20 cellular contexts compared by ENCODE assay signal in the genomic region with DNA sequence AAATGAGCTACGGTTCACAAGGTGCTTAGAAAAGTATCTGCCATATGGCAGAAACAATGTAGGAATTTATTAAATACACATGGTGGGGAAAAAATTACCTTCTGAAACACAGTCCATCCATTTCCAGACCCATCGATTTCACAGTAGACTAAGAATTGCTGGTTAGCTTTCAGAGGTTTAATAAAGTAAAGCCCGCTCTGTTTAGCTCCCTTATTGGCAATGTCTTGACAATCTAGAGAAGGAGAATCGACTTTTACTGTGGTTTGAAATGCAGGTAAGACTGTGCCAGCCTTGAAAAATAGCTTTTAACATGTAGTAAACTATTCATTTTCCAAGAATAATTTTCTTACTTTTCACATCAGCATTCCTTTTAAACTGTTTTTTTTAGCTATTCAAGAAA. TPM values are rescaled to one million over a fixed set of nuclear protein-coding genes. Genes with fewer than 3 reads are reported as not detected.
DNase-seq lines count a peak whose midpoint lies in the region; ATAC-seq and TF ChIP-seq lines count a peak whose summit lies in the region.
"Had no signal": no experiment of that assay in that cellular context is flagged by ENCODE, and none has a peak within 500 bp of the region (broad histone marks: within the 10 kb centered on the region; RNA-seq: fewer than 3 reads in every experiment).

No MANE protein-coding gene starts in this region.

- no peak overlapping the region for H2AFZ ChIP-seq in hepatocyte
- H2AFZ ChIP-seq in smooth muscle cell (ENCODE audit: low read depth): no peak overlapping the region

- H3K27ac ChIP-seq in hepatocyte: no peak overlapping the region
- H3K27ac ChIP-seq in liver (ENCODE audit: low read depth in 1 of 2, low read length in 2 of 2): peak overlapping the region; percentile 17 to 27
- no peak overlapping the region for H3K27ac ChIP-seq in smooth muscle cell (ENCODE audit: low read depth)
- H3K27ac ChIP-seq: A549, BLaER1 had no signal

- no peaks in the 10 kb centered on the region for H4K20me1 ChIP-seq in hepatocyte (ENCODE audit: insufficient read depth, poor library complexity, severe bottlenecking)
- H4K20me1 ChIP-seq in smooth muscle cell (ENCODE audit: low read depth): no peaks in the 10 kb centered on the region
- H4K20me1 ChIP-seq: BLaER1 had no signal

- H3K9me3 Mint-ChIP-seq in activated CD8-positive, alpha-beta T cell treated with anti-CD3 and anti-CD28 coated beads, Interleukin-2, amount 10 ng/mL, durations not matched to agents 7 days and 5 days (ENCODE audit: insufficient read depth): no peaks in the 10 kb centered on the region
- H3K9me3 Mint-ChIP-seq: CD14-positive monocyte; CD4-positive, alpha-beta memory T cell; CD8-positive, alpha-beta memory T cell had no signal

- H3K4me3 ChIP-seq in hepatocyte (peak overlapping the region; percentile 9), liver (ENCODE audit: low read depth in 1 of 3, low read length in 3 of 3) (peak overlapping the region; percentile 51 to 89 (median 87)), smooth muscle cell (peak overlapping the region; percentile 37)
- H3K4me3 ChIP-seq: A549, BLaER1 had no signal

- CTCF ChIA-PET in activated CD8-positive, alpha-beta T cell treated with anti-CD3 and anti-CD28 coated beads, Interleukin-2, amount 10 ng/mL, durations not matched to agents 7 days and 5 days (lab: Charles Lee): interaction anchor here (0.8 to 1.9 kb wide), 2 partner anchors 50 to 59 kb away, joined by 4 to 8 read pairs; partner anchors contain the start of gene PLRG1

- POLR2A ChIA-PET in activated CD8-positive, alpha-beta T cell treated with anti-CD3 and anti-CD28 coated beads, Interleukin-2, amount 10 ng/mL, durations not matched to agents 7 days and 5 days (lab: Charles Lee): no interaction called here

- H3K27me3 ChIP-seq in hepatocyte (no peaks in the 10 kb centered on the region), liver (ENCODE audit: control insufficient read depth in 4 of 4, insufficient read depth in 4 of 4, low read length in 3 of 4) (no peaks in the 10 kb centered on the region), smooth muscle cell (ENCODE audit: low read depth) (peaks cover 30% of the 10 kb centered on the region)
- H3K27me3 ChIP-seq: BE2C, BLaER1 had no signal

- TF ChIP-seq CTCF in hepatocyte (IDR thresholded peaks at IDR 0.05; ENCODE audit: poor library complexity): no peak
- TF ChIP-seq CTCF in liver (IDR thresholded peaks at IDR 0.05; ENCODE audit: low read depth, low read length, missing input control): no peak
- TF ChIP-seq CTCF in smooth muscle cell (IDR thresholded peaks at IDR 0.05; ENCODE audit: borderline replicate concordance, insufficient read depth, poor library complexity, severe bottlenecking): no peak

- H3K9me2 ChIP-seq in hepatocyte (replicated peaks; ENCODE audit: insufficient read depth): no peaks in the 10 kb centered on the region

- no peaks in the 10 kb centered on the region for H3F3A ChIP-seq in smooth muscle cell (ENCODE audit: low read depth)

- DNase-seq in hepatocyte (ENCODE audit: low spot score) (no peak), smooth muscle cell (lab: John Stamatoyannopoulos, UW; ENCODE audit: unreplicated experiment) (no peak), Right ventricle myocardium inferior (ENCODE audit: missing footprints) (no peak), SIG-M5 treated with dmso at 0.1 percent for 504 hours (lab: John Stamatoyannopoulos, UW; ENCODE audit: unreplicated experiment) (no peak)
- DNase-seq in activated CD8-positive, alpha-beta T cell treated with anti-CD3 and anti-CD28 coated beads, Interleukin-2, amount 10 ng/mL, durations not matched to agents 7 days and 5 days: no peak
- no peak for DNase-seq in activated CD4-positive, alpha-beta T cell treated with anti-CD3 and anti-CD28 coated beads for 4 hours
- DNase-seq: 8988T; BE2C; C1 segment of cervical spinal cord; Calu3; CD4-positive, alpha-beta memory T cell; CD4-positive, CD25-positive, alpha-beta regulatory T cell; CD8-positive, alpha-beta memory T cell; COR-L47; DMS79 treated with DMSO at 0.1 percent for 48 hours; GF-D8 had no signal

- H3K4me1 ChIP-seq in hepatocyte (ENCODE audit: insufficient read depth) (peaks cover 4% of the 10 kb centered on the region), liver (ENCODE audit: control insufficient read depth in 4 of 4, insufficient read depth in 4 of 4, low read length in 3 of 4) (peaks cover 3 to 36% (median 9%) of the 10 kb centered on the region in 4 donors), smooth muscle cell (ENCODE audit: low read depth) (no peaks in the 10 kb centered on the region)
- H3K4me1 ChIP-seq: BE2C, BLaER1 had no signal

- no peak for TF ChIP-seq RAD21 in liver (IDR thresholded peaks at IDR 0.05)

- intact Hi-C loops in Right ventricle myocardium inferior (cut with DNase I): no loop called here

- peak overlapping the region; percentile 83 to 95 for H3K9ac ChIP-seq in liver (ENCODE audit: low read depth in 1 of 2, low read length in 2 of 2)
- no peak overlapping the region for H3K9ac ChIP-seq in smooth muscle cell (ENCODE audit: low read depth)
- H3K9ac ChIP-seq: BLaER1 had no signal

- no peaks in the 10 kb centered on the region for H3K36me3 Mint-ChIP-seq in activated CD8-positive, alpha-beta T cell treated with anti-CD3 and anti-CD28 coated beads, Interleukin-2, amount 10 ng/mL, durations not matched to agents 7 days and 5 days (ENCODE audit: low read depth)
- H3K36me3 Mint-ChIP-seq: CD14-positive monocyte; CD4-positive, alpha-beta memory T cell; CD8-positive, alpha-beta memory T cell had no signal

- peaks cover 32% of the 10 kb centered on the region for H3K79me2 ChIP-seq in hepatocyte
- H3K79me2 ChIP-seq in smooth muscle cell (ENCODE audit: low read depth): no peaks in the 10 kb centered on the region

- 76% methylated on average over 4 of the region's 4 CpGs for WGBS in hepatocyte (ENCODE audit: low lambda C conversion rate, missing lambda C conversion rate)
- WGBS in liver: 43% methylated on average over 4 of the region's 4 CpGs
- 86% methylated on average over 4 of the region's 4 CpGs for WGBS in smooth muscle cell (ENCODE audit: low lambda C conversion rate)

- H3K9me3 ChIP-seq in hepatocyte (ENCODE audit: low read depth): no peaks in the 10 kb centered on the region
- no peaks in the 10 kb centered on the region for H3K9me3 ChIP-seq in liver (ENCODE audit: control insufficient read depth in 4 of 4, low read length in 3 of 4)
- H3K9me3 ChIP-seq in smooth muscle cell (replicated peaks; ENCODE audit: low read depth): no peaks in the 10 kb centered on the region
- H3K9me3 ChIP-seq: A549, BE2C, BLaER1 had no signal

- peaks cover 33% of the 10 kb centered on the region for H3K27me3 Mint-ChIP-seq in activated CD8-positive, alpha-beta T cell treated with anti-CD3 and anti-CD28 coated beads, Interleukin-2, amount 10 ng/mL, durations not matched to agents 7 days and 5 days (ENCODE audit: low read depth)

- H3K27ac Mint-ChIP-seq in activated CD8-positive, alpha-beta T cell treated with anti-CD3 and anti-CD28 coated beads, Interleukin-2, amount 10 ng/mL, durations not matched to agents 7 days and 5 days: no peak overlapping the region
- H3K27ac Mint-ChIP-seq: CD14-positive monocyte; CD4-positive, alpha-beta memory T cell; CD4-positive, CD25-positive, alpha-beta regulatory T cell; CD8-positive, alpha-beta memory T cell had no signal

- H3K4me2 ChIP-seq in hepatocyte: peak overlapping the region; percentile 63
- no peak overlapping the region for H3K4me2 ChIP-seq in smooth muscle cell
- H3K4me2 ChIP-seq: BLaER1 had no signal

- H3K36me3 ChIP-seq in hepatocyte (replicated peaks; ENCODE audit: insufficient read depth, low read depth): no peaks in the 10 kb centered on the region
- H3K36me3 ChIP-seq in liver (ENCODE audit: control insufficient read depth in 4 of 4, insufficient read depth in 3 of 4, low read depth in 1 of 4, low read length in 3 of 4): peaks cover 2 to 43% (median 31%) of the 10 kb centered on the region in 4 donors
- no peaks in the 10 kb centered on the region for H3K36me3 ChIP-seq in smooth muscle cell (ENCODE audit: low read depth)
- H3K36me3 ChIP-seq: BE2C, BLaER1 had no signal

- no peak for ATAC-seq in activated CD8-positive, alpha-beta T cell treated with anti-CD3 and anti-CD28 coated beads, Interleukin-2, amount 10 ng/mL, durations not matched to agents 7 days and 5 days
- no peak for ATAC-seq in Right ventricle myocardium inferior
- ATAC-seq: A549 had no signal

- H3K4me3 Mint-ChIP-seq in activated CD8-positive, alpha-beta T cell treated with anti-CD3 and anti-CD28 coated beads, Interleukin-2, amount 10 ng/mL, durations not matched to agents 7 days and 5 days: no peak overlapping the region
- H3K4me3 Mint-ChIP-seq: CD14-positive monocyte; CD4-positive, alpha-beta memory T cell; CD4-positive, CD25-positive, alpha-beta regulatory T cell; CD8-positive, alpha-beta memory T cell had no signal

- no peaks in the 10 kb centered on the region for H3K4me1 Mint-ChIP-seq in activated CD8-positive, alpha-beta T cell treated with anti-CD3 and anti-CD28 coated beads, Interleukin-2, amount 10 ng/mL, durations not matched to agents 7 days and 5 days (ENCODE audit: low read depth)
- H3K4me1 Mint-ChIP-seq: CD14-positive monocyte; CD4-positive, alpha-beta memory T cell; CD4-positive, CD25-positive, alpha-beta regulatory T cell; CD8-positive, alpha-beta memory T cell had no signal

RNA-seq across cellular contexts. Expression of gene FGG, which starts 2.9 kb away (rescaled TPM):
- total RNA-seq in hepatocyte: 1,531 and 1,684 TPM in 2 replicates
- 1,125 and 1,415 TPM in 2 replicates for polyA plus RNA-seq in hepatocyte
- total RNA-seq in liver: over 10,000 TPM; 11,566 to 20,700 TPM
- polyA plus RNA-seq in liver: over 10,000 TPM in 1 of 2 donors, 1,000 to 10,000 TPM in 1; 7,404 to 18,576 TPM
- total RNA-seq in smooth muscle cell: not detected in 2 replicates
- 0.77 and 1.1 TPM in 2 replicates for polyA plus RNA-seq in smooth muscle cell
- total RNA-seq in activated CD8-positive, alpha-beta T cell treated with anti-CD3 and anti-CD28 coated beads, Interleukin-2, amount 10 ng/mL, durations not matched to agents 7 days and 5 days: not detected
- total RNA-seq in Right ventricle myocardium inferior: not detected
- total RNA-seq: CD4-positive, alpha-beta memory T cell; CD4-positive, CD25-positive, alpha-beta regulatory T cell; CD8-positive, alpha-beta memory T cell had no signal
- polyA plus RNA-seq: CD14-positive monocyte; CD4-positive, alpha-beta memory T cell; CD4-positive, CD25-positive, alpha-beta regulatory T cell; CD8-positive, alpha-beta memory T cell had no signal

RNA-seq across cellular contexts. Expression of gene FGA, which starts 19.0 kb away (rescaled TPM):
- total RNA-seq in hepatocyte: 1,189 and 1,239 TPM in 2 replicates
- 446 and 579 TPM in 2 replicates for polyA plus RNA-seq in hepatocyte
- total RNA-seq in liver: over 10,000 TPM; 12,179 to 25,210 TPM
- over 10,000 TPM in 1 of 2 donors, 1,000 to 10,000 TPM in 1; 8,747 to 16,618 TPM for polyA plus RNA-seq in liver
- 0.04 TPM in 1 of 2 replicates, not detected in the other for total RNA-seq in smooth muscle cell
- polyA plus RNA-seq in smooth muscle cell: 0.21 and 0.41 TPM in 2 replicates
- total RNA-seq in activated CD8-positive, alpha-beta T cell treated with anti-CD3 and anti-CD28 coated beads, Interleukin-2, amount 10 ng/mL, durations not matched to agents 7 days and 5 days: not detected
- total RNA-seq in Right ventricle myocardium inferior: not detected
- total RNA-seq: Calu3; CD4-positive, alpha-beta memory T cell; CD4-positive, CD25-positive, alpha-beta regulatory T cell; CD8-positive, alpha-beta memory T cell had no signal
- polyA plus RNA-seq: CD14-positive monocyte; CD4-positive, alpha-beta memory T cell; CD4-positive, CD25-positive, alpha-beta regulatory T cell; CD8-positive, alpha-beta memory T cell had no signal

RNA-seq across cellular contexts. Expression of gene FGB, which starts 46.7 kb away (rescaled TPM):
- total RNA-seq in hepatocyte: 1,901 and 1,953 TPM in 2 replicates
- 1,888 and 2,096 TPM in 2 replicates for polyA plus RNA-seq in hepatocyte
- over 10,000 TPM; 11,744 to 21,431 TPM for total RNA-seq in liver
- over 10,000 TPM; 11,318 to 19,021 TPM for polyA plus RNA-seq in liver
- total RNA-seq in smooth muscle cell: not detected in 2 replicates
- 1.1 and 1.3 TPM in 2 replicates for polyA plus RNA-seq in smooth muscle cell
- total RNA-seq in activated CD8-positive, alpha-beta T cell treated with anti-CD3 and anti-CD28 coated beads, Interleukin-2, amount 10 ng/mL, durations not matched to agents 7 days and 5 days: not detected
- not detected for total RNA-seq in Right ventricle myocardium inferior
- total RNA-seq: CD4-positive, alpha-beta memory T cell; CD4-positive, CD25-positive, alpha-beta regulatory T cell; CD8-positive, alpha-beta memory T cell had no signal
- polyA plus RNA-seq: CD14-positive monocyte; CD4-positive, alpha-beta memory T cell; CD4-positive, CD25-positive, alpha-beta regulatory T cell; CD8-positive, alpha-beta memory T cell had no signal

RNA-seq across cellular contexts. Expression of gene PLRG1, which starts 59.3 kb away (rescaled TPM):
- 63.9 and 67.3 TPM in 2 replicates for total RNA-seq in hepatocyte
- 54.4 and 60.0 TPM in 2 replicates for polyA plus RNA-seq in hepatocyte
- 10 to 100 TPM; 28.4 to 51.5 TPM for total RNA-seq in liver
- polyA plus RNA-seq in liver: 10 to 100 TPM; 27.2 to 31.3 TPM
- 88.1 and 138 TPM in 2 replicates for total RNA-seq in smooth muscle cell
- polyA plus RNA-seq in smooth muscle cell: 66.2 and 66.4 TPM in 2 replicates
- total RNA-seq in activated CD8-positive, alpha-beta T cell treated with anti-CD3 and anti-CD28 coated beads, Interleukin-2, amount 10 ng/mL, durations not matched to agents 7 days and 5 days: 10 to 100 TPM; 80.1 to 82.6 TPM
- total RNA-seq in Right ventricle myocardium inferior: 36.2 TPM

Comparison
In these comparisons a context has a peak if more than half of its experiments do, and no peak if none do; other contexts are left out.
1. H3K27ac ChIP-seq: peak in liver (2 of 2); none in hepatocyte (single experiment) and smooth muscle cell (single experiment).
2. H3K4me3 ChIP-seq: peak in every context shown above with its lines; median percentile 87 in liver; 37 in smooth muscle cell; 9 in hepatocyte.
3. RNA of gene FGG, which starts 2.9 kb away (total RNA-seq): 11,566 to 20,700 TPM in liver and 1,531 to 1,684 TPM in hepatocyte; not detected in smooth muscle cell, not detected in activated CD8-positive, alpha-beta T cell treated with anti-CD3 and anti-CD28 coated beads, Interleukin-2, amount 10 ng/mL, durations not matched to agents 7 days and 5 days and not detected in Right ventricle myocardium inferior (single experiment); every median in the first group is over 1,000 times any median in the second.
4. RNA of gene FGA, which starts 19.0 kb away (total RNA-seq): 12,179 to 25,210 TPM in liver and 1,189 to 1,239 TPM in hepatocyte; 0.04 TPM in smooth muscle cell, not detected in activated CD8-positive, alpha-beta T cell treated with anti-CD3 and anti-CD28 coated beads, Interleukin-2, amount 10 ng/mL, durations not matched to agents 7 days and 5 days and not detected in Right ventricle myocardium inferior (single experiment); every median in the first group is over 1,000 times any median in the second.
5. RNA of gene FGB, which starts 46.7 kb away (total RNA-seq): 11,744 to 21,431 TPM in liver and 1,901 to 1,953 TPM in hepatocyte; not detected in smooth muscle cell, not detected in activated CD8-positive, alpha-beta T cell treated with anti-CD3 and anti-CD28 coated beads, Interleukin-2, amount 10 ng/mL, durations not matched to agents 7 days and 5 days and not detected in Right ventricle myocardium inferior (single experiment); every median in the first group is over 1,000 times any median in the second.